ENCODE assay signal across 1 cellular context in the genomic region with DNA sequence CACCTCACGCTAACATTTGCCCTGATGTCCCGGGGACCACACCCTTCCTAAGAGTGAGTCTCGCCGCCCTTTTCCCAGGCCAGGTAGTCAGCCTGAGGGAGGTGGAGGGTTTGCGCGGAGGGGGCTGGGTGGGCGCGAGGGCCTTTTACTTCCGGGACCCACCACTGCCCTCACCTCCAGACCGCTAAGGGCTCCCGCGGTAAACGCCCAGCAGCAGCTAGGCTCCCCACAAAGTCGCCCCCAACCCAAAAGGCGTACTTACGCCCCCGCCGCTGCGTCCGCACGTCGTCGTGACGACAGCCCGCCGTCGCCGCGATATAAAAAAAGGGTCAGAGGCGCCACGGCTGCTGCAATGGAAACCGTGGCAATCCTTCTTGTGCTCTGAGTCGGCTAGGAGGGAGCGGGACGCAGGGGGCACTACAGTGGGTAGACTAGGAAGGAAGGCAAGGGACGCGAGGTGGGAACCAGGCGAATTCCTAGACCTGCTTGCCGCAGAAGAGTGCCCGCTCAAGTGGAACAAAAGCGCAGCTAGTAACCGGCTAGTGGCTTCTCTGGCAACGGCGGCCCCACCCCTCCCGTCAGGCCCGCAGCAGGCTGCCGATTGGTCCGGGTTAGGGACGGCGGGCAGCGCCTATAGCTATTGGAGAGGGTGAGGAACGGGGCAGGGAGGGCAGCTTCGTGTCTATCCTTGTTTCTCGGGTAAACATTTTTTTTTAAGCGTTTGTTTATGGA.
TF ChIP-seq lines count a peak whose summit lies in the region.

A gene with protein sequence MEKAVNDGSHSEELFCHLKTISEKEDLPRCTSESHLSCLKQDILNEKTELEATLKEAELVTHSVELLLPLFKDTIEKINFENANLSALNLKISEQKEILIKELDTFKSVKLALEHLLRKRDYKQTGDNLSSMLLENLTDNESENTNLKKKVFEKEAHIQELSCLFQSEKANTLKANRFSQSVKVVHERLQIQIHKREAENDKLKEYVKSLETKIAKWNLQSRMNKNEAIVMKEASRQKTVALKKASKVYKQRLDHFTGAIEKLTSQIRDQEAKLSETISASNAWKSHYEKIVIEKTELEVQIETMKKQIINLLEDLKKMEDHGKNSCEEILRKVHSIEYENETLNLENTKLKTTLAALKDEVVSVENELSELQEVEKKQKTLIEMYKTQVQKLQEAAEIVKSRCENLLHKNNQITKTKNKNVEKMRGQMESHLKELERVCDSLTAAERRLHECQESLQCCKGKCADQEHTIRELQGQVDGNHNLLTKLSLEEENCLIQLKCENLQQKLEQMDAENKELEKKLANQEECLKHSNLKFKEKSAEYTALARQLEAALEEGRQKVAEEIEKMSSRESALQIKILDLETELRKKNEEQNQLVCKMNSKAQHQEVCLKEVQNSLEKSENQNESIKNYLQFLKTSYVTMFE (minus strand): TSS at position 553 of the 732 bp plus-strand sequence. CDS start 9,296 bp downstream, outside the sequence.

TF ChIP-seq in WTC11, 78 proteins besides CTCF, POLR2A, EP300 and RAD21 (continued from another document):
- TF ChIP-seq, protein P1, sequence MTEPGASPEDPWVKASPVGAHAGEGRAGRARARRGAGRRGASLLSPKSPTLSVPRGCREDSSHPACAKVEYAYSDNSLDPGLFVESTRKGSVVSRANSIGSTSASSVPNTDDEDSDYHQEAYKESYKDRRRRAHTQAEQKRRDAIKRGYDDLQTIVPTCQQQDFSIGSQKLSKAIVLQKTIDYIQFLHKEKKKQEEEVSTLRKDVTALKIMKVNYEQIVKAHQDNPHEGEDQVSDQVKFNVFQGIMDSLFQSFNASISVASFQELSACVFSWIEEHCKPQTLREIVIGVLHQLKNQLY (CRISPR knock-in tag; IDR thresholded peaks at IDR 0.05), result 0 out of 2 replicates have a peak, but pooled peaks have one; percentile 51
- TF ChIP-seq, protein P2, sequence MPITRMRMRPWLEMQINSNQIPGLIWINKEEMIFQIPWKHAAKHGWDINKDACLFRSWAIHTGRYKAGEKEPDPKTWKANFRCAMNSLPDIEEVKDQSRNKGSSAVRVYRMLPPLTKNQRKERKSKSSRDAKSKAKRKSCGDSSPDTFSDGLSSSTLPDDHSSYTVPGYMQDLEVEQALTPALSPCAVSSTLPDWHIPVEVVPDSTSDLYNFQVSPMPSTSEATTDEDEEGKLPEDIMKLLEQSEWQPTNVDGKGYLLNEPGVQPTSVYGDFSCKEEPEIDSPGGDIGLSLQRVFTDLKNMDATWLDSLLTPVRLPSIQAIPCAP (CRISPR knock-in tag; IDR thresholded peaks at IDR 0.05), result no peak
- TF ChIP-seq, protein P3, sequence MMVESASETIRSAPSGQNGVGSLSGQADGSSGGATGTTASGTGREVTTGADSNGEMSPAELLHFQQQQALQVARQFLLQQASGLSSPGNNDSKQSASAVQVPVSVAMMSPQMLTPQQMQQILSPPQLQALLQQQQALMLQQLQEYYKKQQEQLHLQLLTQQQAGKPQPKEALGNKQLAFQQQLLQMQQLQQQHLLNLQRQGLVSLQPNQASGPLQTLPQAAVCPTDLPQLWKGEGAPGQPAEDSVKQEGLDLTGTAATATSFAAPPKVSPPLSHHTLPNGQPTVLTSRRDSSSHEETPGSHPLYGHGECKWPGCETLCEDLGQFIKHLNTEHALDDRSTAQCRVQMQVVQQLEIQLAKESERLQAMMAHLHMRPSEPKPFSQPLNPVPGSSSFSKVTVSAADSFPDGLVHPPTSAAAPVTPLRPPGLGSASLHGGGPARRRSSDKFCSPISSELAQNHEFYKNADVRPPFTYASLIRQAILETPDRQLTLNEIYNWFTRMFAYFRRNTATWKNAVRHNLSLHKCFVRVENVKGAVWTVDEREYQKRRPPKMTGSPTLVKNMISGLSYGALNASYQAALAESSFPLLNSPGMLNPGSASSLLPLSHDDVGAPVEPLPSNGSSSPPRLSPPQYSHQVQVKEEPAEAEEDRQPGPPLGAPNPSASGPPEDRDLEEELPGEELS (CRISPR knock-in tag; IDR thresholded peaks at IDR 0.05), result peak; percentile 48; the same call in 1 of the 2 replicates
- TF ChIP-seq ZBTB21 (CRISPR knock-in tag; IDR thresholded peaks at IDR 0.05; ENCODE audit: borderline replicate concordance), result peak; percentile 78; the same call in 1 of the 2 replicates
TF ChIP-seq in WTC11: peak in this region for 11.
